ENCODE assay signal across 26 cellular contexts in genomic region chr6:33217681-33218080, GRCh38. TPM values are rescaled to one million over a fixed set of nuclear protein-coding genes. Genes with fewer than 3 reads are reported as not detected.
DNase-seq lines count a peak whose midpoint lies in the region; ATAC-seq, FAIRE-seq and TF ChIP-seq lines count a peak whose summit lies in the region.
"Had no signal": no experiment of that assay in that cellular context is flagged by ENCODE, and none has a peak within 500 bp of the region (broad histone marks: within the 10 kb centered on the region; RNA-seq: fewer than 3 reads in every experiment).

No MANE protein-coding gene starts in this region.

- H3K23ac ChIP-seq in H1 (ENCODE audit: insufficient read length) = no peak overlapping the region

- POLR2A ChIA-PET in activated CD4-positive, alpha-beta T cell treated with anti-CD3 and anti-CD28 coated beads, Interleukin-2, amount 10 ng/mL, durations not matched to agents 7 days and 5 days (lab: Charles Lee) = no interaction called here
- POLR2A ChIA-PET in H1 (lab: Charles Lee; ENCODE audit: partially characterized antibody) = interaction anchor here (1.2 kb wide), 1 partner anchor 31 kb away, joined by 3 read pairs; no protein-coding TSS in a partner anchor

- H3K27ac ChIP-seq in GM23338 (ENCODE audit: low read depth) (no peak overlapping the region), H1 (ENCODE audit: low read depth, low read length) (no peak overlapping the region), neural progenitor cell (no peak overlapping the region), ovary (no peak overlapping the region)
- H3K27ac ChIP-seq: HL-60, SK-N-MC had no signal

- no peak overlapping the region for H4K91ac ChIP-seq in H1 (replicated peaks; ENCODE audit: insufficient read length, low read length)

- no peak overlapping the region for H3K4me3 Mint-ChIP-seq in activated CD4-positive, alpha-beta T cell treated with anti-CD3 and anti-CD28 coated beads, Interleukin-2, amount 10 ng/mL, durations not matched to agents 7 days and 5 days
- no peak overlapping the region; the same call in 2 of the 3 replicates for H3K4me3 Mint-ChIP-seq in GM23338
- no peak overlapping the region for H3K4me3 Mint-ChIP-seq in neural progenitor cell
- H3K4me3 Mint-ChIP-seq: B cell had no signal

- no peaks in the 10 kb centered on the region for H3K9me3 Mint-ChIP-seq in activated CD4-positive, alpha-beta T cell treated with anti-CD3 and anti-CD28 coated beads, Interleukin-2, amount 10 ng/mL, durations not matched to agents 7 days and 5 days
- H3K9me3 Mint-ChIP-seq in GM23338 = peaks cover 3% of the 10 kb centered on the region; the same call in 1 of the 3 replicates
- peaks cover under 1% of the 10 kb centered on the region for H3K9me3 Mint-ChIP-seq in neural progenitor cell

- TF ChIP-seq POLR2A in H1 (IDR thresholded peaks at IDR 0.05; ENCODE audit: control extremely low read depth in 1 of 2, low read depth in 2 of 2, low read length in 2 of 2) (no peak), ovary (IDR thresholded peaks at IDR 0.05) (no peak)

- intact Hi-C loops in ovary (cut with DNase I) = no loop called here

- H3K4me1 ChIP-seq in GM23338 (ENCODE audit: insufficient read depth) = peaks cover 17% of the 10 kb centered on the region
- H3K4me1 ChIP-seq in H1 (replicated peaks in 1 of 4; ENCODE audit: control insufficient read depth in 3 of 4, insufficient read depth in 4 of 4, low read length in 3 of 4) = peaks cover 0 to 7% (median 2%) of the 10 kb centered on the region in 4 experiments; a peak in 5 of 7 replicates
- H3K4me1 ChIP-seq in neural progenitor cell = peaks cover 8% of the 10 kb centered on the region
- peaks cover 9% of the 10 kb centered on the region for H3K4me1 ChIP-seq in ovary (ENCODE audit: insufficient read depth)

- CTCF ChIA-PET in activated CD4-positive, alpha-beta T cell treated with anti-CD3 and anti-CD28 coated beads, Interleukin-2, amount 10 ng/mL, durations not matched to agents 7 days and 5 days (lab: Charles Lee) = interaction anchor here (0.8 to 0.9 kb wide), 2 partner anchors 31 to 33 kb away, joined by 3 read pairs; no protein-coding TSS in a partner anchor
- CTCF ChIA-PET in H1 (lab: Charles Lee; ENCODE audit: partially characterized antibody) = interaction anchor here (0.8 to 2.1 kb wide), 7 partner anchors 13 to 31 kb away, joined by 3 to 6 read pairs (median 4); no protein-coding TSS in a partner anchor

- no peaks in the 10 kb centered on the region for H3K79me1 ChIP-seq in H1 (ENCODE audit: low read depth, low read length)

- H3K36me3 ChIP-seq in GM23338 (ENCODE audit: insufficient read depth) = no peaks in the 10 kb centered on the region
- H3K36me3 ChIP-seq in H1 (ENCODE audit: control insufficient read depth in 2 of 4, insufficient read depth in 4 of 4, low read length in 3 of 4) = no peaks in the 10 kb centered on the region
- H3K36me3 ChIP-seq in neural progenitor cell = no peaks in the 10 kb centered on the region
- no peaks in the 10 kb centered on the region for H3K36me3 ChIP-seq in ovary
- H3K36me3 ChIP-seq: MG63 had no signal

- H3K23me2 ChIP-seq in H1 (ENCODE audit: low read depth, low read length) = peaks cover 11% of the 10 kb centered on the region; the same call in 1 of the 2 replicates

- no peak overlapping the region for H3K4ac ChIP-seq in H1 (replicated peaks; ENCODE audit: insufficient read length, low read depth, low read length)

- H3K36me3 Mint-ChIP-seq in activated CD4-positive, alpha-beta T cell treated with anti-CD3 and anti-CD28 coated beads, Interleukin-2, amount 10 ng/mL, durations not matched to agents 7 days and 5 days (ENCODE audit: low read depth) = peaks cover 2% of the 10 kb centered on the region
- H3K36me3 Mint-ChIP-seq in GM23338 (ENCODE audit: low read depth) = no peaks in the 10 kb centered on the region; the same call in 2 of the 3 replicates
- H3K36me3 Mint-ChIP-seq in neural progenitor cell = no peaks in the 10 kb centered on the region

- no peak overlapping the region for H2BK120ac ChIP-seq in H1 (replicated peaks; ENCODE audit: low read depth, low read length)

- DNase-seq in activated CD4-positive, alpha-beta T cell treated with anti-CD3 and anti-CD28 coated beads, Interleukin-2, amount 10 ng/mL, durations not matched to agents 7 days and 5 days = no peak
- no peak for DNase-seq in activated CD4-positive, alpha-beta T cell treated with anti-CD3 and anti-CD28 coated beads for 48 hours
- peak; percentile 44 for DNase-seq in GM23338 (ENCODE audit: low spot score)
- no peak for DNase-seq in H1 (ENCODE audit: low read depth in 1 of 2, low spot score in 2 of 2)
- no peak for DNase-seq in neural progenitor cell (ENCODE audit: low spot score)
- DNase-seq in HT-29 (ENCODE audit: low spot score) = no peak
- DNase-seq in ovary = no peak
- DNase-seq: 8988T, COR-L47, DMS153, EL, HCEC 1CT, IMR-90, Karpas-422, MG63, NCI-H1092, NCI-H1436 treated with DMSO at 0.1 percent for 48 hours, NCI-H2029, NCI-H2171, Right ventricle myocardium superior had no signal

- ATAC-seq in GM23338 (peak; percentile 12), GM18873 (IDR thresholded peaks at IDR 0.05; ENCODE audit: low FRiP score, unreplicated experiment) (no peak)

- H3K9me2 ChIP-seq in GM23338 (ENCODE audit: insufficient read depth) = no peaks in the 10 kb centered on the region

- H2AFZ ChIP-seq in GM23338 = no peak overlapping the region
- no peak overlapping the region for H2AFZ ChIP-seq in H1 (ENCODE audit: low read length)
- no peak overlapping the region for H2AFZ ChIP-seq in neural progenitor cell (replicated peaks)

- peaks cover 3% of the 10 kb centered on the region for H4K20me1 ChIP-seq in GM23338 (replicated peaks; ENCODE audit: insufficient read depth)
- peaks cover 0 to 6% of the 10 kb centered on the region in 2 experiments for H4K20me1 ChIP-seq in H1 (replicated peaks in 1 of 2; ENCODE audit: control insufficient read depth in 1 of 2, insufficient read depth in 2 of 2, low read length in 2 of 2)
- H4K20me1 ChIP-seq in neural progenitor cell (ENCODE audit: low read depth) = peaks cover 2% of the 10 kb centered on the region

- H3K79me2 ChIP-seq in GM23338 (replicated peaks; ENCODE audit: insufficient read depth) (no peaks in the 10 kb centered on the region), H1 (ENCODE audit: control insufficient read depth in 1 of 2, insufficient read depth in 2 of 2, low read length in 2 of 2) (no peaks in the 10 kb centered on the region), neural progenitor cell (ENCODE audit: low read depth) (no peaks in the 10 kb centered on the region)

- H3K9me3 ChIP-seq in H1 (ENCODE audit: insufficient read depth in 2 of 2, low read depth in 1 of 2, low read length in 1 of 2) (no peaks in the 10 kb centered on the region), neural progenitor cell (ENCODE audit: low read depth) (no peaks in the 10 kb centered on the region), ovary (no peaks in the 10 kb centered on the region)
- H3K9me3 ChIP-seq: MG63 had no signal

- peaks cover 50% of the 10 kb centered on the region for H3K27me3 Mint-ChIP-seq in activated CD4-positive, alpha-beta T cell treated with anti-CD3 and anti-CD28 coated beads, Interleukin-2, amount 10 ng/mL, durations not matched to agents 7 days and 5 days
- peaks cover 66% of the 10 kb centered on the region for H3K27me3 Mint-ChIP-seq in GM23338 (ENCODE audit: insufficient read depth, low read depth, poor library complexity)
- H3K27me3 Mint-ChIP-seq in neural progenitor cell (ENCODE audit: insufficient read depth, low read depth) = peaks cover 11% of the 10 kb centered on the region

- no peak overlapping the region for H2BK12ac ChIP-seq in H1 (ENCODE audit: low read depth, low read length)

- H3K4me1 Mint-ChIP-seq in activated CD4-positive, alpha-beta T cell treated with anti-CD3 and anti-CD28 coated beads, Interleukin-2, amount 10 ng/mL, durations not matched to agents 7 days and 5 days = peaks cover 11% of the 10 kb centered on the region
- H3K4me1 Mint-ChIP-seq in GM23338 (peaks cover 18% of the 10 kb centered on the region), neural progenitor cell (peaks cover 31% of the 10 kb centered on the region)

- H2AK5ac ChIP-seq in H1 (ENCODE audit: low read depth, low read length) = no peak overlapping the region

- no peak overlapping the region for H2BK20ac ChIP-seq in H1 (ENCODE audit: low read length)

- no peak overlapping the region for H2BK15ac ChIP-seq in H1 (ENCODE audit: low read length)

- peak overlapping the region; percentile 75 for H3K27ac Mint-ChIP-seq in activated CD4-positive, alpha-beta T cell treated with anti-CD3 and anti-CD28 coated beads, Interleukin-2, amount 10 ng/mL, durations not matched to agents 7 days and 5 days
- no peak overlapping the region for H3K27ac Mint-ChIP-seq in GM23338
- peak overlapping the region; percentile 59 for H3K27ac Mint-ChIP-seq in neural progenitor cell
- H3K27ac Mint-ChIP-seq: B cell had no signal

- H3K56ac ChIP-seq in H1 (replicated peaks; ENCODE audit: insufficient read length, low read depth, low read length) = no peak overlapping the region

- H3K27me3 ChIP-seq in GM23338 (ENCODE audit: insufficient read depth) (peaks cover 89% of the 10 kb centered on the region), H1 (replicated peaks in 1 of 4; ENCODE audit: control insufficient read depth in 3 of 4, extremely low read depth in 1 of 4, insufficient read depth in 3 of 4, low read length in 3 of 4) (peaks cover 39 to 75% (median 67%) of the 10 kb centered on the region in 4 experiments), neural progenitor cell (peaks cover 100% of the 10 kb centered on the region), ovary (no peaks in the 10 kb centered on the region)

- H3K4me2 ChIP-seq in GM23338 (no peak overlapping the region), H1 (ENCODE audit: insufficient read depth in 1 of 2, low read depth in 2 of 2, low read length in 2 of 2) (no peak overlapping the region), neural progenitor cell (no peak overlapping the region)

- no peak overlapping the region for H4K5ac ChIP-seq in H1 (ENCODE audit: insufficient read length, low read depth, low read length)

- H3K9ac ChIP-seq in H1 (replicated peaks in 1 of 4; ENCODE audit: extremely low read depth in 1 of 4, low read depth in 3 of 4, low read length in 3 of 4) (no peak overlapping the region), neural progenitor cell (no peak overlapping the region)

- no peak overlapping the region for H4K8ac ChIP-seq in H1 (ENCODE audit: extremely low read depth, insufficient read depth, low read length)

- TF ChIP-seq EP300 in H1 (IDR thresholded peaks at IDR 0.05; ENCODE audit: borderline replicate concordance in 1 of 2, low read depth in 2 of 2, low read length in 2 of 2) (no peak), ovary (IDR thresholded peaks at IDR 0.05) (no peak)

- WGBS in H1 (ENCODE audit: extremely low coverage in 1 of 2, insufficient coverage in 1 of 2, insufficient read length in 1 of 2, insufficient replicate concordance in 2 of 2, low coverage in 1 of 2, low lambda C conversion rate in 2 of 2, missing lambda C conversion rate in 1 of 2), 2 experiments = 53% methylated on average over 3 of the region's 3 CpGs; no CpG with 5 or more reads in 1 of the 2 experiments
- WGBS in ovary, 3 donors = 54 to 58% (median 55%) methylated on average over 3 of the region's 3 CpGs

- H2BK5ac ChIP-seq in H1 (ENCODE audit: low read depth, low read length) = no peak overlapping the region

- H3K14ac ChIP-seq in H1 (ENCODE audit: insufficient read length) = no peak overlapping the region

- FAIRE-seq in H1 (lab: Jason Lieb, UNC) = no peak
- FAIRE-seq: HTR-8/SVneo, RCC 7860 had no signal

- TF ChIP-seq CTCF in GM23338 (conservative IDR thresholded peaks at IDR 0.05; ENCODE audit: low read depth in 2 of 2) = no peak
- no peak for TF ChIP-seq CTCF in H1 (IDR thresholded peaks at IDR 0.05; ENCODE audit: control extremely low read depth in 1 of 3, insufficient read depth in 1 of 3, low read depth in 1 of 3, low read length in 3 of 3)
- no peak for TF ChIP-seq CTCF in neural progenitor cell (IDR thresholded peaks at IDR 0.05)
- no peak for TF ChIP-seq CTCF in ovary (IDR thresholded peaks at IDR 0.05)

- TF ChIP-seq RAD21 in H1 (IDR thresholded peaks at IDR 0.05 in 1 of 2, conservative IDR thresholded peaks at IDR 0.05 in 1 of 2; ENCODE audit: low read depth in 2 of 2, low read length in 2 of 2) = no peak

- no peak overlapping the region for H3K18ac ChIP-seq in H1 (ENCODE audit: extremely low read depth, low read length)

- H3K4me3 ChIP-seq in GM23338 (no peak overlapping the region), H1 (ENCODE audit: extremely low read depth in 1 of 4, insufficient read depth in 2 of 4, low read depth in 3 of 4, low read length in 4 of 4) (no peak overlapping the region), neural progenitor cell (no peak overlapping the region), ovary (no peak overlapping the region)
- H3K4me3 ChIP-seq: MG63, SK-N-MC had no signal

- H3F3A ChIP-seq in GM23338 (replicated peaks; ENCODE audit: low read depth) = no peaks in the 10 kb centered on the region; the same call in 1 of the 2 replicates
- peaks cover 14% of the 10 kb centered on the region for H3F3A ChIP-seq in neural progenitor cell (ENCODE audit: low read depth)

RNA-seq across cellular contexts. Expression of gene RING1, which starts 9.4 kb away (rescaled TPM):
- 10 to 100 TPM; 38.1 to 44.0 TPM for total RNA-seq in activated CD4-positive, alpha-beta T cell treated with anti-CD3 and anti-CD28 coated beads, Interleukin-2, amount 10 ng/mL, durations not matched to agents 7 days and 5 days
- total RNA-seq in GM23338 (2014; rRNA removed; shearing (Covaris generic)) = 8.0 and 16.0 TPM in 2 replicates
- polyA plus RNA-seq in GM23338 (2016; fragmentation: Nextera tagmentation; extraction: Ambion mirVana) (6.4 and 8.3 TPM in 2 replicates), H1 (2011; rRNA removed) (16.4 and 26.0 TPM in 2 replicates), ovary (10 to 100 TPM; 37.3 to 51.7 TPM)
- 26.0 and 27.4 TPM in 2 replicates for total RNA-seq in H1 (2021; fragmentation: NEBNext Ultra II Directional; extraction: Animal tissue kit (Norgen Biotek cat#: 25700))
- polyA plus RNA-seq in H1 (2011; cell fraction: cytosol; rRNA removed) = 21.6 TPM
- 47.7 TPM for polyA plus RNA-seq in H1 (2011; cell fraction: nucleus; rRNA removed)
- polyA plus RNA-seq in H1 (2012, experiment 1 of 2) = 28.0 to 35.2 TPM (median 32.1 TPM) in 4 replicates
- polyA plus RNA-seq in H1 (2012, experiment 2 of 2) = 17.7 TPM
- polyA plus RNA-seq in H1 (2013, experiment 1 of 2) = 20.9 TPM
- 20.0 TPM for polyA plus RNA-seq in H1 (2013, experiment 2 of 2)
- polyA minus RNA-seq in H1 (2011; rRNA and poly(A)+ RNA removed) = 12.0 and 14.3 TPM in 2 replicates
- polyA minus RNA-seq in H1 (2011; cell fraction: cytosol; rRNA and poly(A)+ RNA removed) = 9.2 TPM
- polyA minus RNA-seq in H1 (2011; cell fraction: nucleus; rRNA and poly(A)+ RNA removed) = 6.3 TPM
- total RNA-seq in neural progenitor cell (ENCODE audit: low replicate concordance) (12.1 and 20.2 TPM in 2 replicates), ovary (10 to 100 TPM; 20.7 to 70.6 (median 52.3) TPM)
- total RNA-seq in HT-29 (2014; rRNA removed; shearing (Covaris generic)) = 36.1 and 37.2 TPM in 2 replicates

RNA-seq across cellular contexts. Expression of gene HSD17B8, which starts 13.2 kb away (rescaled TPM):
- total RNA-seq in activated CD4-positive, alpha-beta T cell treated with anti-CD3 and anti-CD28 coated beads, Interleukin-2, amount 10 ng/mL, durations not matched to agents 7 days and 5 days = 10 to 100 TPM; 11.0 to 13.6 TPM
- total RNA-seq in GM23338 (2014; rRNA removed; shearing (Covaris generic)) = 8.9 and 16.0 TPM in 2 replicates
- polyA plus RNA-seq in GM23338 (2016; fragmentation: Nextera tagmentation; extraction: Ambion mirVana) (4.3 and 5.6 TPM in 2 replicates), H1 (2011; rRNA removed) (17.1 and 22.0 TPM in 2 replicates), ovary (10 to 100 TPM in 1 of 2 donors, 1 to 10 TPM in 1; 9.4 to 10.3 TPM)
- 3.3 and 3.6 TPM in 2 replicates for total RNA-seq in H1 (2021; fragmentation: NEBNext Ultra II Directional; extraction: Animal tissue kit (Norgen Biotek cat#: 25700))
- 19.1 TPM for polyA plus RNA-seq in H1 (2011; cell fraction: cytosol; rRNA removed)
- polyA plus RNA-seq in H1 (2011; cell fraction: nucleus; rRNA removed) = 14.9 TPM
- polyA plus RNA-seq in H1 (2012, experiment 1 of 2) = 5.5 to 9.2 TPM (median 7.1 TPM) in 4 replicates
- polyA plus RNA-seq in H1 (2012, experiment 2 of 2) = 10.3 TPM
- polyA plus RNA-seq in H1 (2013, experiment 1 of 2) = 4.2 TPM
- 4.5 TPM for polyA plus RNA-seq in H1 (2013, experiment 2 of 2)
- 4.1 and 4.2 TPM in 2 replicates for polyA minus RNA-seq in H1 (2011; rRNA and poly(A)+ RNA removed)
- polyA minus RNA-seq in H1 (2011; cell fraction: cytosol; rRNA and poly(A)+ RNA removed) = 4.0 TPM
- polyA minus RNA-seq in H1 (2011; cell fraction: nucleus; rRNA and poly(A)+ RNA removed) = 4.2 TPM
- total RNA-seq in neural progenitor cell (ENCODE audit: low replicate concordance) (4.8 and 9.5 TPM in 2 replicates), ovary (10 to 100 TPM in 2 of 7 donors, 1 to 10 TPM in 5; 4.0 to 18.4 (median 7.7) TPM)
- total RNA-seq in HT-29 (2014; rRNA removed; shearing (Covaris generic)) = 28.0 and 35.8 TPM in 2 replicates

RNA-seq across cellular contexts. Expression of gene SLC39A7, which starts 17.0 kb away (rescaled TPM):
- total RNA-seq in activated CD4-positive, alpha-beta T cell treated with anti-CD3 and anti-CD28 coated beads, Interleukin-2, amount 10 ng/mL, durations not matched to agents 7 days and 5 days = 10 to 100 TPM; 34.8 to 48.5 TPM
- total RNA-seq in GM23338 (2014; rRNA removed; shearing (Covaris generic)) = 75.9 and 79.9 TPM in 2 replicates
- polyA plus RNA-seq in GM23338 (2016; fragmentation: Nextera tagmentation; extraction: Ambion mirVana) (9.0 and 9.2 TPM in 2 replicates), H1 (2011; rRNA removed) (63.3 and 70.2 TPM in 2 replicates), ovary (10 to 100 TPM; 54.0 to 80.0 TPM)
- 120 and 123 TPM in 2 replicates for total RNA-seq in H1 (2021; fragmentation: NEBNext Ultra II Directional; extraction: Animal tissue kit (Norgen Biotek cat#: 25700))
- polyA plus RNA-seq in H1 (2011; cell fraction: cytosol; rRNA removed) = 82.9 TPM
- polyA plus RNA-seq in H1 (2011; cell fraction: nucleus; rRNA removed) = 75.8 TPM
- 144 to 176 TPM (median 153 TPM) in 4 replicates for polyA plus RNA-seq in H1 (2012, experiment 1 of 2)
- polyA plus RNA-seq in H1 (2012, experiment 2 of 2) = 57.8 TPM
- polyA plus RNA-seq in H1 (2013, experiment 1 of 2) = 66.7 TPM
- polyA plus RNA-seq in H1 (2013, experiment 2 of 2) = 81.1 TPM
- 86.6 and 90.3 TPM in 2 replicates for polyA minus RNA-seq in H1 (2011; rRNA and poly(A)+ RNA removed)
- 34.1 TPM for polyA minus RNA-seq in H1 (2011; cell fraction: cytosol; rRNA and poly(A)+ RNA removed)
- polyA minus RNA-seq in H1 (2011; cell fraction: nucleus; rRNA and poly(A)+ RNA removed) = 29.8 TPM
- total RNA-seq in neural progenitor cell (ENCODE audit: low replicate concordance) (40.8 and 59.2 TPM in 2 replicates), ovary (10 to 100 TPM; 27.4 to 73.7 (median 61.2) TPM)
- 131 and 147 TPM in 2 replicates for total RNA-seq in HT-29 (2014; rRNA removed; shearing (Covaris generic))

RNA-seq across cellular contexts. Expression of gene RXRB, which starts 17.2 kb away (rescaled TPM):
- total RNA-seq in activated CD4-positive, alpha-beta T cell treated with anti-CD3 and anti-CD28 coated beads, Interleukin-2, amount 10 ng/mL, durations not matched to agents 7 days and 5 days = 10 to 100 TPM; 45.0 to 46.2 TPM
- total RNA-seq in GM23338 (2014; rRNA removed; shearing (Covaris generic)) = 11.3 and 11.6 TPM in 2 replicates
- polyA plus RNA-seq in GM23338 (2016; fragmentation: Nextera tagmentation; extraction: Ambion mirVana) (6.7 and 6.9 TPM in 2 replicates), H1 (2011; rRNA removed) (13.0 and 13.9 TPM in 2 replicates), ovary (10 to 100 TPM; 40.9 to 42.1 TPM)
- 17.8 and 18.1 TPM in 2 replicates for total RNA-seq in H1 (2021; fragmentation: NEBNext Ultra II Directional; extraction: Animal tissue kit (Norgen Biotek cat#: 25700))
- polyA plus RNA-seq in H1 (2011; cell fraction: cytosol; rRNA removed) = 16.9 TPM
- 66.2 TPM for polyA plus RNA-seq in H1 (2011; cell fraction: nucleus; rRNA removed)
- 19.8 to 22.9 TPM (median 20.3 TPM) in 4 replicates for polyA plus RNA-seq in H1 (2012, experiment 1 of 2)
- 16.5 TPM for polyA plus RNA-seq in H1 (2012, experiment 2 of 2)
- polyA plus RNA-seq in H1 (2013, experiment 1 of 2) = 10.0 TPM
- polyA plus RNA-seq in H1 (2013, experiment 2 of 2) = 8.4 TPM
- polyA minus RNA-seq in H1 (2011; rRNA and poly(A)+ RNA removed) = 21.1 and 23.4 TPM in 2 replicates
- polyA minus RNA-seq in H1 (2011; cell fraction: cytosol; rRNA and poly(A)+ RNA removed) = 12.0 TPM
- polyA minus RNA-seq in H1 (2011; cell fraction: nucleus; rRNA and poly(A)+ RNA removed) = 18.4 TPM
- total RNA-seq in neural progenitor cell (ENCODE audit: low replicate concordance) (10.2 and 21.7 TPM in 2 replicates), ovary (10 to 100 TPM; 19.8 to 54.0 (median 48.5) TPM)
- total RNA-seq in HT-29 (2014; rRNA removed; shearing (Covaris generic)) = 28.1 and 32.9 TPM in 2 replicates

RNA-seq across cellular contexts. Expression of gene COL11A2, which starts 25.4 kb away (rescaled TPM):
- 1 to 10 TPM; 1.3 to 1.4 TPM for total RNA-seq in activated CD4-positive, alpha-beta T cell treated with anti-CD3 and anti-CD28 coated beads, Interleukin-2, amount 10 ng/mL, durations not matched to agents 7 days and 5 days
- 1.3 and 2.7 TPM in 2 replicates for total RNA-seq in GM23338 (2014; rRNA removed; shearing (Covaris generic))
- polyA plus RNA-seq in GM23338 (2016; fragmentation: Nextera tagmentation; extraction: Ambion mirVana) = 1.6 and 2.2 TPM in 2 replicates
- 2.8 and 3.5 TPM in 2 replicates for total RNA-seq in H1 (2021; fragmentation: NEBNext Ultra II Directional; extraction: Animal tissue kit (Norgen Biotek cat#: 25700))
- 3.8 and 4.7 TPM in 2 replicates for polyA plus RNA-seq in H1 (2011; rRNA removed)
- 3.6 TPM for polyA plus RNA-seq in H1 (2011; cell fraction: cytosol; rRNA removed)
- 35.4 TPM for polyA plus RNA-seq in H1 (2011; cell fraction: nucleus; rRNA removed)
- 3.6 to 5.4 TPM (median 4.7 TPM) in 4 replicates for polyA plus RNA-seq in H1 (2012, experiment 1 of 2)
- 2.6 TPM for polyA plus RNA-seq in H1 (2012, experiment 2 of 2)
- 3.4 TPM for polyA plus RNA-seq in H1 (2013, experiment 1 of 2)
- polyA plus RNA-seq in H1 (2013, experiment 2 of 2) = 3.2 TPM
- 1.8 and 2.2 TPM in 2 replicates for polyA minus RNA-seq in H1 (2011; rRNA and poly(A)+ RNA removed)
- 0.59 TPM for polyA minus RNA-seq in H1 (2011; cell fraction: cytosol; rRNA and poly(A)+ RNA removed)
- 3.3 TPM for polyA minus RNA-seq in H1 (2011; cell fraction: nucleus; rRNA and poly(A)+ RNA removed)
- total RNA-seq in neural progenitor cell (ENCODE audit: low replicate concordance) = 0.49 and 0.99 TPM in 2 replicates
- 0.31 and 0.47 TPM in 2 replicates for total RNA-seq in HT-29 (2014; rRNA removed; shearing (Covaris generic))
- 1 to 10 TPM in 2 of 7 donors, under 1 TPM in 5; 0.53 to 1.2 (median 0.92) TPM for total RNA-seq in ovary
- under 1 TPM; 0.52 to 0.96 TPM for polyA plus RNA-seq in ovary
